Comparison of ENCODE assay signal across 13 cellular contexts in the genomic region with DNA sequence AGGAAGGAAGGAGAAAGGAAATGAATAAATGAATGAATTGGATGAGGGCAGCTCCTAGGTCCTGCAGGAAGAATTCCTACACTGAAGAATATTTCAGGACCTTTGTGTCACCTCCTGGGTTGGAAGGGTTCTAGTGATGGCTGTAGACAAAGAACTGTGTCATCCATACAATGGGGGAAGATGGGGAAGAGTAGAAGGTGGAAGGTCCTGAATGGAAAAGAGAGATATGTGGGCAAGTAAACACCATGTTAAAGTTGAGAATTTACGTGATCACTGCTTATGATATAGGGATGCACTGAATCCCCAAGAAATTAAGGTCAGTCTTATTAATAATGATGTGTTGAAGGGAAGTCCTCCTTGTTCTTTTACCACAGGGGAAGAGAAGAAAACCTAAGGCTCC. TPM values are rescaled to one million over a fixed set of nuclear protein-coding genes. Genes with fewer than 3 reads are reported as not detected.
A peak's percentile ranks its signal among the peaks of the same experiment; 100 is the strongest.
DNase-seq lines count a peak whose midpoint lies in the region; ATAC-seq and TF ChIP-seq lines count a peak whose summit lies in the region.
"Had no signal": no experiment of that assay in that cellular context is flagged by ENCODE, and none has a peak within 500 bp of the region (broad histone marks: within the 10 kb centered on the region; RNA-seq: fewer than 3 reads in every experiment).

No MANE protein-coding gene starts in this region.

- H3K9ac ChIP-seq in neuronal stem cell (ENCODE audit: low read depth, low read length, poor library complexity): no peak overlapping the region

- no peak overlapping the region for H3K4me3 ChIP-seq in CD8-positive, alpha-beta T cell (ENCODE audit: low read depth, low read length)
- H3K4me3 ChIP-seq in naive thymus-derived CD4-positive, alpha-beta T cell (ENCODE audit: low read length): no peak overlapping the region
- H3K4me3 ChIP-seq in neuronal stem cell (ENCODE audit: low read length in 2 of 2): no peak overlapping the region

- H2AK5ac ChIP-seq in neuronal stem cell (ENCODE audit: low read depth, low read length): no peak overlapping the region

- CTCF ChIA-PET in CD8-positive, alpha-beta T cell (lab: Charles Lee): interaction anchor here (1.8 to 8.2 kb wide), 4 partner anchors 15 to 61 kb away, joined by 5 to 96 read pairs (median 49); a partner anchor contains a TSS
- CTCF ChIA-PET in naive thymus-derived CD4-positive, alpha-beta T cell (lab: Charles Lee): interaction anchor here (0.8 to 1.4 kb wide), 3 partner anchors 12 to 39 kb away, joined by 3 to 4 read pairs (median 4); no protein-coding TSS in a partner anchor

- no peak overlapping the region for H4K8ac ChIP-seq in neuronal stem cell (ENCODE audit: low read depth, low read length)

- no peak overlapping the region for H2BK5ac ChIP-seq in neuronal stem cell (ENCODE audit: low read length)

- no peak overlapping the region for H3K4ac ChIP-seq in neuronal stem cell (ENCODE audit: low read length)

- peak overlapping the region; percentile 66 for H3K27ac Mint-ChIP-seq in CD8-positive, alpha-beta T cell
- H3K27ac Mint-ChIP-seq in T-helper 17 cell: peak overlapping the region; percentile 61
- H3K27ac Mint-ChIP-seq in dendritic cell treated with granulocyte-macrophage colony-stimulating factor and Interleukin-4, amounts not matched to agents 40 ng/mL and 50 ng/mL, for 4 days: peak overlapping the region; percentile 6
- peak overlapping the region in 5 of 9 donors; percentile 1 to 74 (median 53) for H3K27ac Mint-ChIP-seq in naive thymus-derived CD4-positive, alpha-beta T cell
- H3K27ac Mint-ChIP-seq: CD14-positive monocyte, HFFc6 had no signal

- no peak overlapping the region for H2BK12ac ChIP-seq in neuronal stem cell (ENCODE audit: low read length)

- H3K4me3 Mint-ChIP-seq in CD8-positive, alpha-beta T cell: no peak overlapping the region
- no peak overlapping the region for H3K4me3 Mint-ChIP-seq in T-helper 17 cell
- H3K4me3 Mint-ChIP-seq in dendritic cell treated with granulocyte-macrophage colony-stimulating factor and Interleukin-4, amounts not matched to agents 40 ng/mL and 50 ng/mL, for 4 days: no peak overlapping the region
- peak overlapping the region in 1 of 10 donors; percentile 22 for H3K4me3 Mint-ChIP-seq in naive thymus-derived CD4-positive, alpha-beta T cell
- H3K4me3 Mint-ChIP-seq: CD14-positive monocyte, HFFc6 had no signal

- no peak for ATAC-seq in CD8-positive, alpha-beta T cell
- ATAC-seq in T-helper 17 cell: no peak
- ATAC-seq in naive thymus-derived CD4-positive, alpha-beta T cell: no peak
- ATAC-seq in sciatic nerve: no peak

- no peaks in the 10 kb centered on the region for H3K9me3 ChIP-seq in CD8-positive, alpha-beta T cell (ENCODE audit: low read length)
- H3K9me3 ChIP-seq in T-helper 17 cell (ENCODE audit: control insufficient read depth, low read length, poor library complexity, severe bottlenecking) (no peaks in the 10 kb centered on the region), neuronal stem cell (replicated peaks in 1 of 2; ENCODE audit: control insufficient read depth in 2 of 2, insufficient read depth in 1 of 2, low read depth in 1 of 2, low read length in 2 of 2) (no peaks in the 10 kb centered on the region)
- no peaks in the 10 kb centered on the region for H3K9me3 ChIP-seq in naive thymus-derived CD4-positive, alpha-beta T cell (ENCODE audit: control insufficient read depth in 2 of 3, low read length in 3 of 3)

- H3K14ac ChIP-seq in neuronal stem cell (ENCODE audit: low read length): no peak overlapping the region

- no peak overlapping the region for H2BK120ac ChIP-seq in neuronal stem cell (ENCODE audit: low read depth, low read length)

- intact Hi-C loops in CD8-positive, alpha-beta T cell (cut with DNase I, micrococcal nuclease): loop anchor here (10.0 kb wide), 2 partner anchors 799 to 869 kb away; a partner anchor contains a TSS
- intact Hi-C loops in dendritic cell treated with granulocyte-macrophage colony-stimulating factor and Interleukin-4, amounts not matched to agents 40 ng/mL and 50 ng/mL, for 4 days (cut with micrococcal nuclease): loop anchor here (10.0 kb wide), 1 partner anchor 59 kb away; a partner anchor contains a TSS
- intact Hi-C loops in naive thymus-derived CD4-positive, alpha-beta T cell (cut with micrococcal nuclease): no loop called here
- intact Hi-C loops in sciatic nerve (cut with DNase I): no loop called here

- no peaks in the 10 kb centered on the region for H3K27me3 Mint-ChIP-seq in CD8-positive, alpha-beta T cell (ENCODE audit: low read depth)
- no peaks in the 10 kb centered on the region for H3K27me3 Mint-ChIP-seq in T-helper 17 cell
- H3K27me3 Mint-ChIP-seq in dendritic cell treated with granulocyte-macrophage colony-stimulating factor and Interleukin-4, amounts not matched to agents 40 ng/mL and 50 ng/mL, for 4 days: peaks cover 1% of the 10 kb centered on the region
- no peaks in the 10 kb centered on the region for H3K27me3 Mint-ChIP-seq in naive thymus-derived CD4-positive, alpha-beta T cell

- peaks cover 24% of the 10 kb centered on the region for H3K36me3 Mint-ChIP-seq in CD8-positive, alpha-beta T cell
- H3K36me3 Mint-ChIP-seq in T-helper 17 cell (ENCODE audit: low read depth): peaks cover under 1% of the 10 kb centered on the region
- peaks cover 17% of the 10 kb centered on the region for H3K36me3 Mint-ChIP-seq in dendritic cell treated with granulocyte-macrophage colony-stimulating factor and Interleukin-4, amounts not matched to agents 40 ng/mL and 50 ng/mL, for 4 days (ENCODE audit: low read depth)
- H3K36me3 Mint-ChIP-seq in naive thymus-derived CD4-positive, alpha-beta T cell: peaks cover 0 to 23% (median 11%) of the 10 kb centered on the region in 5 donors

- H3K4me1 ChIP-seq in CD8-positive, alpha-beta T cell (ENCODE audit: insufficient read depth, low read length): peaks cover 16% of the 10 kb centered on the region
- peaks cover 12 to 14% of the 10 kb centered on the region in 2 donors for H3K4me1 ChIP-seq in naive thymus-derived CD4-positive, alpha-beta T cell (ENCODE audit: control insufficient read depth in 2 of 2, insufficient read depth in 2 of 2, low read length in 2 of 2)
- peaks cover 7 to 8% of the 10 kb centered on the region in 2 donors for H3K4me1 ChIP-seq in neuronal stem cell (ENCODE audit: control insufficient read depth in 2 of 2, insufficient read depth in 1 of 2, low read depth in 1 of 2, low read length in 2 of 2)

- no peak overlapping the region for H2BK15ac ChIP-seq in neuronal stem cell (ENCODE audit: low read length)

- no peak for DNase-seq in CD8-positive, alpha-beta T cell
- DNase-seq in T-helper 17 cell (no peak), islet precursor cell (no peak), activated gamma-delta T cell (lab: John Stamatoyannopoulos, UW) (no peak), sciatic nerve (ENCODE audit: low spot score) (no peak), neuronal stem cell (ENCODE audit: low spot score) (no peak)
- no peak for DNase-seq in naive thymus-derived CD4-positive, alpha-beta T cell
- DNase-seq: DMS53, HCEC 1CT, HFFc6 had no signal

- WGBS in neuronal stem cell (ENCODE audit: extremely low coverage in 2 of 2, insufficient read length in 2 of 2, insufficient replicate concordance in 1 of 2), 2 donors: no CpG with 5 or more reads among the region's 1 CpG

- no peak overlapping the region for H2AFZ ChIP-seq in neuronal stem cell (ENCODE audit: low read length)

- H4K91ac ChIP-seq in neuronal stem cell (ENCODE audit: low read depth, low read length, poor library complexity): no peak overlapping the region

- H3K4me2 ChIP-seq in neuronal stem cell (ENCODE audit: insufficient read depth, low read length, poor library complexity, severe bottlenecking): no peak overlapping the region

- peaks cover 5% of the 10 kb centered on the region for H3K79me1 ChIP-seq in neuronal stem cell (ENCODE audit: low read depth, low read length)

- POLR2A ChIA-PET in CD8-positive, alpha-beta T cell (lab: Charles Lee): interaction anchor here (0.7 to 7.5 kb wide), 11 partner anchors 12 to 132 kb away, joined by 3 to 135 read pairs (median 14); a partner anchor contains a TSS
- POLR2A ChIA-PET in naive thymus-derived CD4-positive, alpha-beta T cell (lab: Charles Lee): interaction anchor here (0.5 to 16.4 kb wide), 5 partner anchors 17 to 275 kb away, joined by 3 to 521 read pairs (median 5); no protein-coding TSS in a partner anchor

- H3K23ac ChIP-seq in neuronal stem cell (ENCODE audit: low read depth, low read length, poor library complexity): no peak overlapping the region

- TF ChIP-seq CTCF in CD8-positive, alpha-beta T cell (IDR thresholded peaks at IDR 0.05): no peak

- H3K27ac ChIP-seq in CD8-positive, alpha-beta T cell (ENCODE audit: low read depth, low read length): no peak overlapping the region
- no peak overlapping the region for H3K27ac ChIP-seq in naive thymus-derived CD4-positive, alpha-beta T cell (ENCODE audit: low read depth, low read length)
- no peak overlapping the region for H3K27ac ChIP-seq in neuronal stem cell (replicated peaks; ENCODE audit: low read length)

- no peaks in the 10 kb centered on the region for H3K36me3 ChIP-seq in CD8-positive, alpha-beta T cell (ENCODE audit: insufficient read depth, low read length)
- H3K36me3 ChIP-seq in naive thymus-derived CD4-positive, alpha-beta T cell (ENCODE audit: control insufficient read depth in 2 of 3, insufficient read depth in 3 of 3, low read length in 3 of 3): peaks cover 0 to 8% (median 0%) of the 10 kb centered on the region in 3 experiments
- H3K36me3 ChIP-seq in neuronal stem cell (replicated peaks in 1 of 2; ENCODE audit: control insufficient read depth in 2 of 2, insufficient read depth in 2 of 2, low read length in 2 of 2): no peaks in the 10 kb centered on the region

- no peaks in the 10 kb centered on the region for H3K27me3 ChIP-seq in CD8-positive, alpha-beta T cell (ENCODE audit: insufficient read depth, low read length)
- H3K27me3 ChIP-seq in naive thymus-derived CD4-positive, alpha-beta T cell (ENCODE audit: control insufficient read depth in 2 of 2, insufficient read depth in 2 of 2, low read length in 2 of 2): no peaks in the 10 kb centered on the region
- H3K27me3 ChIP-seq in neuronal stem cell (ENCODE audit: control insufficient read depth in 3 of 3, insufficient read depth in 3 of 3, low read depth in 1 of 3, low read length in 3 of 3): no peaks in the 10 kb centered on the region

- H3K18ac ChIP-seq in neuronal stem cell (ENCODE audit: low read length): no peak overlapping the region

- H3K9me3 Mint-ChIP-seq in CD8-positive, alpha-beta T cell: no peaks in the 10 kb centered on the region
- H3K9me3 Mint-ChIP-seq in dendritic cell treated with granulocyte-macrophage colony-stimulating factor and Interleukin-4, amounts not matched to agents 40 ng/mL and 50 ng/mL, for 4 days: no peaks in the 10 kb centered on the region
- H3K9me3 Mint-ChIP-seq in naive thymus-derived CD4-positive, alpha-beta T cell: peaks cover 0 to 2% (median 0%) of the 10 kb centered on the region in 11 donors
- H3K9me3 Mint-ChIP-seq: HFFc6 had no signal

- peaks cover 30% of the 10 kb centered on the region for H3K4me1 Mint-ChIP-seq in CD8-positive, alpha-beta T cell (ENCODE audit: low read depth)
- peaks cover 40% of the 10 kb centered on the region for H3K4me1 Mint-ChIP-seq in T-helper 17 cell
- peaks cover 24% of the 10 kb centered on the region for H3K4me1 Mint-ChIP-seq in dendritic cell treated with granulocyte-macrophage colony-stimulating factor and Interleukin-4, amounts not matched to agents 40 ng/mL and 50 ng/mL, for 4 days (ENCODE audit: low read depth)
- peaks cover 24 to 40% (median 37%) of the 10 kb centered on the region in 7 donors for H3K4me1 Mint-ChIP-seq in naive thymus-derived CD4-positive, alpha-beta T cell

RNA-seq across cellular contexts. Expression of a gene that starts 4.2 kb away (rescaled TPM):
- 10 to 100 TPM; 45.2 to 59.7 TPM for total RNA-seq in CD8-positive, alpha-beta T cell
- total RNA-seq in T-helper 17 cell (10 to 100 TPM; 41.3 to 50.6 TPM), sciatic nerve (62.2 TPM)
- total RNA-seq in naive thymus-derived CD4-positive, alpha-beta T cell: 10 to 100 TPM; 36.0 to 75.6 (median 62.3) TPM
- polyA plus RNA-seq in naive thymus-derived CD4-positive, alpha-beta T cell: 10 to 100 TPM; 69.4 to 91.7 TPM
- 75.6 TPM for polyA plus RNA-seq in neuronal stem cell (2013, experiment 1 of 2)
- polyA plus RNA-seq in neuronal stem cell (2013, experiment 2 of 2): 76.4 TPM

RNA-seq across cellular contexts. Expression of a gene that starts 27.6 kb away (rescaled TPM):
- total RNA-seq in CD8-positive, alpha-beta T cell: 10 to 100 TPM; 27.9 to 35.3 TPM
- total RNA-seq in T-helper 17 cell: 10 to 100 TPM; 30.5 to 32.8 TPM
- 10 to 100 TPM; 11.2 to 62.5 (median 20.5) TPM for total RNA-seq in naive thymus-derived CD4-positive, alpha-beta T cell
- polyA plus RNA-seq in naive thymus-derived CD4-positive, alpha-beta T cell: 1 to 10 TPM in 1 of 2 donors, under 1 TPM in 1; 0.20 to 1.5 TPM
- total RNA-seq in sciatic nerve: 17.8 TPM
- 26.2 TPM for polyA plus RNA-seq in neuronal stem cell (2013, experiment 1 of 2)
- 25.2 TPM for polyA plus RNA-seq in neuronal stem cell (2013, experiment 2 of 2)
- total RNA-seq: H4 had no signal

Comparison
In these comparisons a context has a peak if more than half of its experiments do, and no peak if none do; other contexts are left out.
1. H3K27ac Mint-ChIP-seq: peak in every context shown above with its lines; median percentile 66 in CD8-positive, alpha-beta T cell; 61 in T-helper 17 cell; 53 in naive thymus-derived CD4-positive, alpha-beta T cell; 6 in dendritic cell treated with granulocyte-macrophage colony-stimulating factor and Interleukin-4, amounts not matched to agents 40 ng/mL and 50 ng/mL, for 4 days.
2. intact Hi-C loops: an anchor here in CD8-positive, alpha-beta T cell (10.0 kb wide) and dendritic cell treated with granulocyte-macrophage colony-stimulating factor and Interleukin-4, amounts not matched to agents 40 ng/mL and 50 ng/mL, for 4 days (10.0 kb wide); none called in naive thymus-derived CD4-positive, alpha-beta T cell and sciatic nerve.